ENCODE assay signal across 1 cellular context in genomic region chr20:23636182-23636907, GRCh38.
TF ChIP-seq lines count a peak whose summit lies in the region.

No MANE protein-coding gene starts in this region.

TF ChIP-seq in HepG2, 621 proteins besides CTCF, POLR2A, EP300 and RAD21 (continued from another document and continues in another):
- TF ChIP-seq MAX (IDR thresholded peaks at IDR 0.05): peak; percentile 50
- TF ChIP-seq ZNF614 (CRISPR knock-in tag; IDR thresholded peaks at IDR 0.05; ENCODE audit: borderline replicate concordance): no peak
- no peak for TF ChIP-seq NFE2L2 (IDR thresholded peaks at IDR 0.05; ENCODE audit: low read length)
- no peak for TF ChIP-seq NR3C1 (CRISPR knock-in tag; IDR thresholded peaks at IDR 0.05)
- TF ChIP-seq REPIN1 (CRISPR knock-in tag; IDR thresholded peaks at IDR 0.05; ENCODE audit: borderline replicate concordance, low read depth): peak; percentile 70; the same call in 1 of the 2 replicates
- TF ChIP-seq, protein P1, sequence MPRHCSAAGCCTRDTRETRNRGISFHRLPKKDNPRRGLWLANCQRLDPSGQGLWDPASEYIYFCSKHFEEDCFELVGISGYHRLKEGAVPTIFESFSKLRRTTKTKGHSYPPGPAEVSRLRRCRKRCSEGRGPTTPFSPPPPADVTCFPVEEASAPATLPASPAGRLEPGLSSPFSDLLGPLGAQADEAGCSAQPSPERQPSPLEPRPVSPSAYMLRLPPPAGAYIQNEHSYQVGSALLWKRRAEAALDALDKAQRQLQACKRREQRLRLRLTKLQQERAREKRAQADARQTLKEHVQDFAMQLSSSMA (CRISPR knock-in tag; IDR thresholded peaks at IDR 0.05): peak; percentile 85
- TF ChIP-seq FIP1L1 (IDR thresholded peaks at IDR 0.05; ENCODE audit: borderline replicate concordance, insufficient read depth, low read depth, low read length): no peak
- no peak for TF ChIP-seq SAFB2 (CRISPR knock-in tag; IDR thresholded peaks at IDR 0.05; ENCODE audit: borderline replicate concordance, low read depth)
- TF ChIP-seq SNAPC5 (CRISPR knock-in tag; IDR thresholded peaks at IDR 0.05; ENCODE audit: borderline replicate concordance): no peak
- no peak for TF ChIP-seq KDM5A (IDR thresholded peaks at IDR 0.05; ENCODE audit: borderline replicate concordance, low read length)
- TF ChIP-seq ZNF567 (CRISPR knock-in tag; IDR thresholded peaks at IDR 0.05; ENCODE audit: borderline replicate concordance): peak; percentile 88; the same call in 1 of the 2 replicates
- no peak for TF ChIP-seq SIN3B (IDR thresholded peaks at IDR 0.05; ENCODE audit: low read length)
- no peak for TF ChIP-seq HMG20A (CRISPR knock-in tag; IDR thresholded peaks at IDR 0.05; ENCODE audit: borderline replicate concordance)
- no peak for TF ChIP-seq TEAD2 (CRISPR knock-in tag; IDR thresholded peaks at IDR 0.05)
- TF ChIP-seq TBP (CRISPR knock-in tag; IDR thresholded peaks at IDR 0.05): no peak
- no peak for TF ChIP-seq PCBP2 (optimal IDR thresholded peaks at IDR 0.05; ENCODE audit: low read depth, low read length, poor library complexity, severe bottlenecking)
- peak; percentile 93; the same call in 1 of the 2 replicates for TF ChIP-seq ZNF713 (CRISPR knock-in tag; IDR thresholded peaks at IDR 0.05)
- no peak for TF ChIP-seq SNRNP70 (IDR thresholded peaks at IDR 0.05; ENCODE audit: low read depth, low read length)
- no peak for TF ChIP-seq ZNF362 (CRISPR knock-in tag; IDR thresholded peaks at IDR 0.05; ENCODE audit: borderline replicate concordance)
- TF ChIP-seq, protein P2, sequence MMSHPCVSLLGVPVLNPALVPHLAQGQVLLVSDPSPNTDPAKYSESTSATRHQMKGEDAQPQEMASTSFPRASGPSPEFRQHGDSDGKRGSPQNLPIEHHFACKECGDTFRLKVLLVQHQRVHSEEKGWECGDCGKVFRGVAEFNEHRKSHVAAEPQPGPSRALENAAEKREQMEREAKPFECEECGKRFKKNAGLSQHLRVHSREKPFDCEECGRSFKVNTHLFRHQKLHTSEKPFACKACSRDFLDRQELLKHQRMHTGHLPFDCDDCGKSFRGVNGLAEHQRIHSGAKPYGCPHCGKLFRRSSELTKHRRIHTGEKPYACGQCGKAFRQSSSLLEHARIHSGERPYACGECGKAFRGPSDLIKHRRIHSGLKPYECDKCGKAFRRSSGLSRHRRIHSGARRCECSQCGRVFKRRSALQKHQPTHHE (CRISPR knock-in tag; IDR thresholded peaks at IDR 0.05; ENCODE audit: borderline replicate concordance): no peak
- TF ChIP-seq ZNF530 (CRISPR knock-in tag; IDR thresholded peaks at IDR 0.05; ENCODE audit: low read depth): no peak
- TF ChIP-seq ZNF83 (CRISPR knock-in tag; IDR thresholded peaks at IDR 0.05; ENCODE audit: borderline replicate concordance): peak; percentile 95
- no peak for TF ChIP-seq ZFP90 (CRISPR knock-in tag; IDR thresholded peaks at IDR 0.05; ENCODE audit: borderline replicate concordance)
- no peak for TF ChIP-seq RFX3 (CRISPR knock-in tag; IDR thresholded peaks at IDR 0.05)
- TF ChIP-seq RNF2 (conservative IDR thresholded peaks at IDR 0.05; ENCODE audit: low read depth): no peak
- TF ChIP-seq, protein P3, sequence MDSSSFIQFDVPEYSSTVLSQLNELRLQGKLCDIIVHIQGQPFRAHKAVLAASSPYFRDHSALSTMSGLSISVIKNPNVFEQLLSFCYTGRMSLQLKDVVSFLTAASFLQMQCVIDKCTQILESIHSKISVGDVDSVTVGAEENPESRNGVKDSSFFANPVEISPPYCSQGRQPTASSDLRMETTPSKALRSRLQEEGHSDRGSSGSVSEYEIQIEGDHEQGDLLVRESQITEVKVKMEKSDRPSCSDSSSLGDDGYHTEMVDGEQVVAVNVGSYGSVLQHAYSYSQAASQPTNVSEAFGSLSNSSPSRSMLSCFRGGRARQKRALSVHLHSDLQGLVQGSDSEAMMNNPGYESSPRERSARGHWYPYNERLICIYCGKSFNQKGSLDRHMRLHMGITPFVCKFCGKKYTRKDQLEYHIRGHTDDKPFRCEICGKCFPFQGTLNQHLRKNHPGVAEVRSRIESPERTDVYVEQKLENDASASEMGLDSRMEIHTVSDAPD (CRISPR knock-in tag; IDR thresholded peaks at IDR 0.05): no peak
- no peak for TF ChIP-seq HOXA5 (CRISPR knock-in tag; IDR thresholded peaks at IDR 0.05)
- no peak for TF ChIP-seq NR2F6 (IDR thresholded peaks at IDR 0.05)
- TF ChIP-seq NR2F6 (CRISPR knock-in tag; IDR thresholded peaks at IDR 0.05): no peak
- TF ChIP-seq ZNF570 (CRISPR knock-in tag; IDR thresholded peaks at IDR 0.05; ENCODE audit: borderline replicate concordance): no peak
- TF ChIP-seq ZNF253 (CRISPR knock-in tag; IDR thresholded peaks at IDR 0.05; ENCODE audit: borderline replicate concordance): 0 out of 2 replicates have a peak, but pooled peaks have one; percentile 70
- no peak for TF ChIP-seq ZBTB26 (CRISPR knock-in tag; IDR thresholded peaks at IDR 0.05; ENCODE audit: borderline replicate concordance)
- no peak for TF ChIP-seq ZNF543 (CRISPR knock-in tag; IDR thresholded peaks at IDR 0.05)
- TF ChIP-seq, protein P4, sequence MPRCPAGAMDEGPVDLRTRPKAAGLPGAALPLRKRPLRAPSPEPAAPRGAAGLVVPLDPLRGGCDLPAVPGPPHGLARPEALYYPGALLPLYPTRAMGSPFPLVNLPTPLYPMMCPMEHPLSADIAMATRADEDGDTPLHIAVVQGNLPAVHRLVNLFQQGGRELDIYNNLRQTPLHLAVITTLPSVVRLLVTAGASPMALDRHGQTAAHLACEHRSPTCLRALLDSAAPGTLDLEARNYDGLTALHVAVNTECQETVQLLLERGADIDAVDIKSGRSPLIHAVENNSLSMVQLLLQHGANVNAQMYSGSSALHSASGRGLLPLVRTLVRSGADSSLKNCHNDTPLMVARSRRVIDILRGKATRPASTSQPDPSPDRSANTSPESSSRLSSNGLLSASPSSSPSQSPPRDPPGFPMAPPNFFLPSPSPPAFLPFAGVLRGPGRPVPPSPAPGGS (CRISPR knock-in tag; IDR thresholded peaks at IDR 0.05): 0 out of 2 replicates have a peak, but pooled peaks have one; percentile 16
- no peak; the same call in 1 of the 2 replicates for TF ChIP-seq ZNF552 (CRISPR knock-in tag; IDR thresholded peaks at IDR 0.05; ENCODE audit: borderline replicate concordance)
- TF ChIP-seq GTF3A (CRISPR knock-in tag; conservative IDR thresholded peaks at IDR 0.05): no peak
- TF ChIP-seq PRDM15 (CRISPR knock-in tag; IDR thresholded peaks at IDR 0.05): no peak
- peak; percentile 69; the same call in 1 of the 2 replicates for TF ChIP-seq ZNF451 (CRISPR knock-in tag; IDR thresholded peaks at IDR 0.05)
- TF ChIP-seq, protein P5, sequence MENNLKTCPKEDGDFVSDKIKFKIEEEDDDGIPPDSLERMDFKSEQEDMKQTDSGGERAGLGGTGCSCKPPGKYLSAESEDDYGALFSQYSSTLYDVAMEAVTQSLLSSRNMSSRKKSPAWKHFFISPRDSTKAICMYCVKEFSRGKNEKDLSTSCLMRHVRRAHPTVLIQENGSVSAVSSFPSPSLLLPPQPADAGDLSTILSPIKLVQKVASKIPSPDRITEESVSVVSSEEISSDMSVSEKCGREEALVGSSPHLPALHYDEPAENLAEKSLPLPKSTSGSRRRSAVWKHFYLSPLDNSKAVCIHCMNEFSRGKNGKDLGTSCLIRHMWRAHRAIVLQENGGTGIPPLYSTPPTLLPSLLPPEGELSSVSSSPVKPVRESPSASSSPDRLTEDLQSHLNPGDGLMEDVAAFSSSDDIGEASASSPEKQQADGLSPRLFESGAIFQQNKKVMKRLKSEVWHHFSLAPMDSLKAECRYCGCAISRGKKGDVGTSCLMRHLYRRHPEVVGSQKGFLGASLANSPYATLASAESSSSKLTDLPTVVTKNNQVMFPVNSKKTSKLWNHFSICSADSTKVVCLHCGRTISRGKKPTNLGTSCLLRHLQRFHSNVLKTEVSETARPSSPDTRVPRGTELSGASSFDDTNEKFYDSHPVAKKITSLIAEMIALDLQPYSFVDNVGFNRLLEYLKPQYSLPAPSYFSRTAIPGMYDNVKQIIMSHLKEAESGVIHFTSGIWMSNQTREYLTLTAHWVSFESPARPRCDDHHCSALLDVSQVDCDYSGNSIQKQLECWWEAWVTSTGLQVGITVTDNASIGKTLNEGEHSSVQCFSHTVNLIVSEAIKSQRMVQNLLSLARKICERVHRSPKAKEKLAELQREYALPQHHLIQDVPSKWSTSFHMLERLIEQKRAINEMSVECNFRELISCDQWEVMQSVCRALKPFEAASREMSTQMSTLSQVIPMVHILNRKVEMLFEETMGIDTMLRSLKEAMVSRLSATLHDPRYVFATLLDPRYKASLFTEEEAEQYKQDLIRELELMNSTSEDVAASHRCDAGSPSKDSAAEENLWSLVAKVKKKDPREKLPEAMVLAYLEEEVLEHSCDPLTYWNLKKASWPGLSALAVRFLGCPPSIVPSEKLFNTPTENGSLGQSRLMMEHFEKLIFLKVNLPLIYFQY (CRISPR knock-in tag; IDR thresholded peaks at IDR 0.05; ENCODE audit: borderline replicate concordance): peak; percentile 47; the same call in 1 of the 2 replicates
- TF ChIP-seq ZNF850 (CRISPR knock-in tag; conservative IDR thresholded peaks at IDR 0.05): peak; percentile 83; the same call in 1 of the 2 replicates
- TF ChIP-seq ZNF598 (CRISPR knock-in tag; IDR thresholded peaks at IDR 0.05; ENCODE audit: borderline replicate concordance): no peak; the same call in 1 of the 2 replicates
- no peak for TF ChIP-seq SP5 (CRISPR knock-in tag; IDR thresholded peaks at IDR 0.05; ENCODE audit: borderline replicate concordance, low read depth)
- TF ChIP-seq NR2C2 (CRISPR knock-in tag; IDR thresholded peaks at IDR 0.05; ENCODE audit: borderline replicate concordance): no peak
- peak; percentile 79; the same call in 1 of the 2 replicates for TF ChIP-seq NFKB2 (CRISPR knock-in tag; IDR thresholded peaks at IDR 0.05; ENCODE audit: borderline replicate concordance)
- no peak for TF ChIP-seq PRMT3 (CRISPR knock-in tag; IDR thresholded peaks at IDR 0.05; ENCODE audit: borderline replicate concordance, low read depth)
- TF ChIP-seq MAF1 (CRISPR knock-in tag; IDR thresholded peaks at IDR 0.05; ENCODE audit: borderline replicate concordance): no peak
- no peak for TF ChIP-seq SNAI1 (CRISPR knock-in tag; IDR thresholded peaks at IDR 0.05; ENCODE audit: borderline replicate concordance)
- TF ChIP-seq ATAD3A (CRISPR knock-in tag; IDR thresholded peaks at IDR 0.05): no peak
- TF ChIP-seq ZNF276 (CRISPR knock-in tag; IDR thresholded peaks at IDR 0.05; ENCODE audit: low read depth): no peak
- peak; percentile 68; the same call in 1 of the 2 replicates for TF ChIP-seq ZNF724P (CRISPR knock-in tag; IDR thresholded peaks at IDR 0.05; ENCODE audit: borderline replicate concordance)
- TF ChIP-seq REL (CRISPR knock-in tag; conservative IDR thresholded peaks at IDR 0.05): no peak
- TF ChIP-seq TOE1 (CRISPR knock-in tag; IDR thresholded peaks at IDR 0.05): no peak
